In genomic region chr9:95505072-95505471, GRCh38 we compare ENCODE assay signal across 7 cellular contexts. TPM values are rescaled to one million over a fixed set of nuclear protein-coding genes. Genes with fewer than 3 reads are reported as not detected.
A peak's percentile ranks its signal among the peaks of the same experiment; 100 is the strongest.
DNase-seq lines count a peak whose midpoint lies in the region; ATAC-seq and TF ChIP-seq lines count a peak whose summit lies in the region.

No MANE protein-coding gene starts in this region.

- no peaks in the 10 kb centered on the region for H3K9me3 ChIP-seq in GM23248 (ENCODE audit: low read depth)
- no peaks in the 10 kb centered on the region for H3K9me3 ChIP-seq in Peyer's patch
- H3K9me3 ChIP-seq in gastrocnemius medialis: no peaks in the 10 kb centered on the region

- H3K9me2 ChIP-seq in GM23248 (ENCODE audit: insufficient read depth): no peaks in the 10 kb centered on the region

- H2AFZ ChIP-seq in GM23248: 0 out of 2 replicates have a peak overlapping the region, but pooled peaks have one; percentile 54

- no peaks in the 10 kb centered on the region for H3K36me3 ChIP-seq in GM23248 (ENCODE audit: low read depth)
- H3K36me3 ChIP-seq in Peyer's patch: no peaks in the 10 kb centered on the region
- H3K36me3 ChIP-seq in gastrocnemius medialis: no peaks in the 10 kb centered on the region

- peak overlapping the region; percentile 93 for H3K4me3 ChIP-seq in GM23248
- H3K4me3 ChIP-seq in Peyer's patch: peak overlapping the region; percentile 49 to 83 (median 68)
- peak overlapping the region; percentile 85 for H3K4me3 ChIP-seq in fibroblast of pulmonary artery (replicated peaks; ENCODE audit: low read depth, low read length)
- H3K4me3 ChIP-seq in gastrocnemius medialis: peak overlapping the region; percentile 76 to 98 (median 87)

- ATAC-seq in gastrocnemius medialis (no peak), GM18868 (IDR thresholded peaks at IDR 0.05; ENCODE audit: unreplicated experiment) (no peak)

- 69 to 71% methylated on average over 4 of the region's 4 CpGs for WGBS in GM23248 (ENCODE audit: low coverage in 1 of 2, low lambda C conversion rate in 2 of 2, missing lambda C conversion rate in 2 of 2), 2 experiments

- DNase-seq in GM23248 (no peak), Peyer's patch (no peak), fibroblast of pulmonary artery (ENCODE audit: low read depth) (no peak), gastrocnemius medialis (no peak), NCI-H1694 treated with DMSO at 0.1 percent for 48 hours (lab: John Stamatoyannopoulos, UW) (no peak), GDM1 (lab: John Stamatoyannopoulos, UW) (no peak)

- no peaks in the 10 kb centered on the region for H4K20me1 ChIP-seq in GM23248 (ENCODE audit: insufficient read depth)

- H3F3A ChIP-seq in GM23248 (ENCODE audit: insufficient read depth): peaks cover 8% of the 10 kb centered on the region

- H3K4me1 ChIP-seq in GM23248 (ENCODE audit: insufficient read depth) (peaks cover 15% of the 10 kb centered on the region; the same call in 1 of the 2 replicates), Peyer's patch (peaks cover 0 to 25% (median 4%) of the 10 kb centered on the region in 4 donors), gastrocnemius medialis (peaks cover 27% of the 10 kb centered on the region in 2 donors)

- H3K27me3 ChIP-seq in GM23248 (replicated peaks; ENCODE audit: insufficient read depth) (no peaks in the 10 kb centered on the region), Peyer's patch (no peaks in the 10 kb centered on the region), gastrocnemius medialis (no peaks in the 10 kb centered on the region)

- H3K79me2 ChIP-seq in GM23248 (ENCODE audit: insufficient read depth): peaks cover 42% of the 10 kb centered on the region

- peak overlapping the region; percentile 98 for H3K4me2 ChIP-seq in GM23248 (ENCODE audit: unreplicated experiment)

- TF ChIP-seq CTCF in Peyer's patch (IDR thresholded peaks at IDR 0.05) (no peak), fibroblast of pulmonary artery (IDR thresholded peaks at IDR 0.05; ENCODE audit: low read length, missing control alignments) (no peak), gastrocnemius medialis (IDR thresholded peaks at IDR 0.05 in 4 of 5, conservative IDR thresholded peaks at IDR 0.05 in 1 of 5) (no peak)

- no peak for TF ChIP-seq POLR2A in Peyer's patch (IDR thresholded peaks at IDR 0.05)
- no peak for TF ChIP-seq POLR2A in gastrocnemius medialis (IDR thresholded peaks at IDR 0.05)

- in situ Hi-C loops in GM23248 (cut with MboI) (no loop called here), gastrocnemius medialis (cut with MboI; ENCODE audit: low sequenced_read_pairs in 4 of 4) (loop anchor here (10.0 to 25.0 kb wide), 4 partner anchors 193 to 382 kb away; partner anchors contain the start of genes ERCC6L2 (in 2 of the 4) and FANCC (in 2 of the 4))

- peak overlapping the region; percentile 93 for H3K9ac ChIP-seq in GM23248

- intact Hi-C loops in gastrocnemius medialis (cut with DNase I; ENCODE audit: low total_unique reads): loop anchor here (5.0 to 10.0 kb wide), 3 partner anchors 78 to 500 kb away; no protein-coding TSS in a partner anchor

- H3K27ac ChIP-seq in GM23248: no peak overlapping the region
- peak overlapping the region in 2 of 4 donors; percentile 24 to 35 for H3K27ac ChIP-seq in Peyer's patch
- peak overlapping the region in 3 of 4 donors; percentile 84 to 94 (median 88) for H3K27ac ChIP-seq in gastrocnemius medialis

RNA-seq across cellular contexts. Expression of gene PTCH1, which starts 11.7 kb away (rescaled TPM):
- 1.4 and 3.8 TPM in 2 replicates for total RNA-seq in GM23248 (2014; rRNA removed; shearing (Covaris generic))
- polyA plus RNA-seq in GM23248 (2016; fragmentation: Nextera tagmentation; extraction: Ambion mirVana): 5.5 and 7.3 TPM in 2 replicates
- 10 to 100 TPM; 16.5 to 71.0 (median 24.0) TPM for total RNA-seq in Peyer's patch
- 1 to 10 TPM; 4.2 to 6.9 (median 5.2) TPM for total RNA-seq in gastrocnemius medialis
